Comparison of ENCODE assay signal across 9 cellular contexts in genomic region chr20:4067600-4068261, GRCh38. TPM values are rescaled to one million over a fixed set of nuclear protein-coding genes. Genes with fewer than 3 reads are reported as not detected.
DNase-seq lines count a peak whose midpoint lies in the region; ATAC-seq, FAIRE-seq and TF ChIP-seq lines count a peak whose summit lies in the region.
"Had no signal": no experiment of that assay in that cellular context is flagged by ENCODE, and none has a peak within 500 bp of the region (broad histone marks: within the 10 kb centered on the region; RNA-seq: fewer than 3 reads in every experiment).

No MANE protein-coding gene starts in this region.

- H3K9ac ChIP-seq in HCT116 (ENCODE audit: low read length) (no peak overlapping the region), skeletal muscle satellite cell (ENCODE audit: low read depth, low read length) (no peak overlapping the region)

- H3K4me2 ChIP-seq in HCT116 (ENCODE audit: low read length) (peak overlapping the region; percentile 38; the same call in 1 of the 2 replicates), skeletal muscle satellite cell (ENCODE audit: low read length) (peak overlapping the region; percentile 30)

- no peak for TF ChIP-seq RAD21 in HCT116 (IDR thresholded peaks at IDR 0.05; ENCODE audit: low read depth)

- no peak for TF ChIP-seq CTCF in HCT116 (IDR thresholded peaks at IDR 0.05 in 2 of 3, conservative IDR thresholded peaks at IDR 0.05 in 1 of 3; ENCODE audit: borderline replicate concordance in 1 of 3, insufficient read depth in 1 of 3, low read depth in 2 of 3, low read length in 2 of 3)

- H3K9me3 ChIP-seq in HCT116 (ENCODE audit: control insufficient read depth in 1 of 2, insufficient read depth in 1 of 2, low read depth in 1 of 2, low read length in 2 of 2) (no peaks in the 10 kb centered on the region; a peak in 1 of 4 replicates), skeletal muscle satellite cell (replicated peaks; ENCODE audit: low read length) (no peaks in the 10 kb centered on the region)
- H3K9me3 ChIP-seq: left lung, psoas muscle had no signal

- no peaks in the 10 kb centered on the region for H3K36me3 ChIP-seq in HCT116 (ENCODE audit: control insufficient read depth in 1 of 2, insufficient read depth in 2 of 2, low read length in 2 of 2)
- H3K36me3 ChIP-seq in skeletal muscle satellite cell (ENCODE audit: insufficient read depth, low read length): no peaks in the 10 kb centered on the region
- H3K36me3 ChIP-seq: left lung had no signal

- peaks cover 7 to 28% of the 10 kb centered on the region in 2 experiments; a peak in 3 of 4 replicates for H3K4me1 ChIP-seq in HCT116 (ENCODE audit: control insufficient read depth in 1 of 2, insufficient read depth in 2 of 2, low read length in 2 of 2)
- H3K4me1 ChIP-seq in skeletal muscle satellite cell (ENCODE audit: control insufficient read depth, insufficient read depth, low read length): peaks cover 72% of the 10 kb centered on the region

- BruUV-seq in HCT116 (replicated peaks; lab: Mats Ljungman, UMichigan): no TSS peak

- H3K4me1 Mint-ChIP-seq in effector memory CD8-positive, alpha-beta T cell (ENCODE audit: low read depth in 2 of 2): no peaks in the 10 kb centered on the region

- H3K27me3 ChIP-seq in HCT116 (ENCODE audit: insufficient read depth, low read length): no peaks in the 10 kb centered on the region
- H3K27me3 ChIP-seq in skeletal muscle satellite cell (ENCODE audit: control insufficient read depth, insufficient read depth, low read length): no peaks in the 10 kb centered on the region
- H3K27me3 ChIP-seq: left lung had no signal

- no peaks in the 10 kb centered on the region for H4K20me1 ChIP-seq in HCT116 (ENCODE audit: insufficient read depth)

- RAD21 ChIA-PET in HCT116 (lab: Charles Lee; ENCODE audit: low non-redundant PET in 1 of 2, low total read pairs in 2 of 2, uncharacterized antibody in 2 of 2, unreplicated experiment in 2 of 2): no interaction called here

- intact Hi-C loops in HCT116 (cut with micrococcal nuclease): no loop called here

- ATAC-seq in HCT116: no peak
- no peak for ATAC-seq in effector memory CD8-positive, alpha-beta T cell (replicated peaks)
- no peak for ATAC-seq in HG02938 (IDR thresholded peaks at IDR 0.05; ENCODE audit: unreplicated experiment)
- ATAC-seq: left lung, psoas muscle had no signal

- no peak overlapping the region for H3K4me3 Mint-ChIP-seq in effector memory CD8-positive, alpha-beta T cell

- no peaks in the 10 kb centered on the region for H3K36me3 Mint-ChIP-seq in effector memory CD8-positive, alpha-beta T cell (ENCODE audit: insufficient read depth)

- peak overlapping the region; percentile 4 to 33 for H3K27ac Mint-ChIP-seq in effector memory CD8-positive, alpha-beta T cell

- no peak for FAIRE-seq in RCC 7860 (lab: Jason Lieb, UNC)

- H3K4me3 ChIP-seq in HCT116 (replicated peaks in 1 of 2; ENCODE audit: low read depth in 1 of 2, low read length in 2 of 2): no peak overlapping the region
- H3K4me3 ChIP-seq in skeletal muscle satellite cell (ENCODE audit: low read length): no peak overlapping the region
- H3K4me3 ChIP-seq: left lung, psoas muscle had no signal

- DNase-seq in HCT116 (ENCODE audit: low read depth, low spot score): no peak
- peak; percentile 50 for DNase-seq in RCC 7860 (ENCODE audit: low spot score)
- DNase-seq in effector memory CD8-positive, alpha-beta T cell: no peak
- DNase-seq in medulla oblongata (ENCODE audit: extremely low spot score): no peak
- DNase-seq in NCI-H1436 treated with DMSO at 0.1 percent for 48 hours (lab: John Stamatoyannopoulos, UW): no peak
- DNase-seq: left lung, psoas muscle had no signal

- H3K27me3 Mint-ChIP-seq in effector memory CD8-positive, alpha-beta T cell: no peaks in the 10 kb centered on the region

- TF ChIP-seq POLR2A in HCT116 (IDR thresholded peaks at IDR 0.05; ENCODE audit: borderline replicate concordance, extremely low read depth, insufficient read depth, insufficient read length): no peak

- H3K9me3 Mint-ChIP-seq in effector memory CD8-positive, alpha-beta T cell: no peaks in the 10 kb centered on the region

- H2AFZ ChIP-seq in HCT116 (ENCODE audit: low read depth, low read length, poor library complexity, severe bottlenecking): no peak overlapping the region

- no peak overlapping the region for H3K27ac ChIP-seq in HCT116 (ENCODE audit: low read depth, low read length)
- H3K27ac ChIP-seq: psoas muscle had no signal

- CTCF ChIA-PET in HCT116 (lab: Charles Lee): no interaction called here

- H3K79me2 ChIP-seq in HCT116 (ENCODE audit: insufficient read depth, low read length): no peaks in the 10 kb centered on the region

- POLR2A ChIA-PET in HCT116 (lab: Charles Lee): no interaction called here

- H3K9me2 ChIP-seq in HCT116 (ENCODE audit: insufficient read depth): no peaks in the 10 kb centered on the region

TF ChIP-seq in HCT116, 20 proteins besides CTCF, POLR2A, EP300 and RAD21:
- TF ChIP-seq JUND (IDR thresholded peaks at IDR 0.05): peak; percentile 61
- no peak for TF ChIP-seq ELF1 (IDR thresholded peaks at IDR 0.05; ENCODE audit: borderline replicate concordance, low read depth)
- no peak for TF ChIP-seq ZFX (IDR thresholded peaks at IDR 0.05)
- 0 out of 2 replicates have a peak, but pooled peaks have one; percentile 20 for TF ChIP-seq CBX3 (IDR thresholded peaks at IDR 0.05; ENCODE audit: low read depth)
- TF ChIP-seq FOSL1 (IDR thresholded peaks at IDR 0.05; ENCODE audit: low read depth): peak; percentile 65; the same call in 1 of the 2 replicates
- no peak for TF ChIP-seq ATF3 (IDR thresholded peaks at IDR 0.05)

RNA-seq across cellular contexts. Expression of gene RNF24, which starts 52.4 kb away (rescaled TPM):
- 8.6 TPM for total RNA-seq in HCT116 (2021; ENCODE audit: unreplicated experiment)
- polyA plus RNA-seq in HCT116 (2012): 5.1 and 6.4 TPM in 2 replicates
- 20.3 and 25.3 TPM in 2 replicates for total RNA-seq in skeletal muscle satellite cell (2012; rRNA removed)
